ENCODE assay signal across 20 cellular contexts in the genomic region with DNA sequence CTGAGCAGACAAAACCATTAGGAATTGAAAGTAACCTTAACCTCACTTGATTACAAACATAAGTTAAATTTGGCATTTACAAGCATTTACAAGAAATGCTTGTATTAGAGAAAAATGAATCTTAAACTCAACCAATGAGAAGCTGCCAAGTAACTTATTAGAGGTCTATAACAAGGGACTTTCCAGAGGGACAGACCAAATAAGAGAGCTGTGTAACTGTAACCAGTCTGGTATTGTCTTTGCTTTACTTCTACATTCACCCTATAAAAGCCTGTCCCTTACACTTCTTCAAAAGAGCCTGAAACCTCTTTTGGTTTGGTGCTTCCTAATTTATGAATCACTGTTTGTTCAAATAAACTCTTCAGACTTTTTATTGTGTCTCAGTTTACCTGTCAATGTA.
"Had no signal": no experiment of that assay in that cellular context is flagged by ENCODE, and none has a peak within 500 bp of the region (broad histone marks: within the 10 kb centered on the region; RNA-seq: fewer than 3 reads in every experiment).

No MANE protein-coding gene starts in this region.

- H3K4me1 ChIP-seq: colonic mucosa, esophagus muscularis mucosa, left lung, neural progenitor cell, testis had no signal

- H3K4me3 ChIP-seq: colonic mucosa, esophagus muscularis mucosa, left lung, neural progenitor cell, testis had no signal

- DNase-seq: activated CD4-positive, alpha-beta T cell treated with anti-CD3 and anti-CD28 coated beads for 4 hours; activated CD4-positive, alpha-beta T cell treated with anti-CD3 and anti-CD28 coated beads, Interleukin-2, amount 50 U/mL, for 48 hours; activated CD8-positive, alpha-beta memory T cell treated with anti-CD3 and anti-CD28 coated beads, Interleukin-2, amount 50 U/mL, for 48 hours; activated naive CD4-positive, alpha-beta T cell treated with anti-CD3 and anti-CD28 coated beads, Interleukin-2, amount 10 ng/mL, durations not matched to agents 7 days and 5 days; activated T-cell treated with anti-CD3 and anti-CD28 coated beads, Interleukin-2, amount 50 U/mL, for 4 hours; amygdala; colonic mucosa; foreskin melanocyte; immature natural killer cell; left lung; naive thymus-derived CD4-positive, alpha-beta T cell; small intestine; stimulated activated CD4-positive, alpha-beta T cell treated with anti-CD3 and anti-CD28 coated beads, Interleukin-15, amount 100 ng/mL, for 24 hours; stimulated activated naive B cell treated with anti-CD40 and anti-IgM and Interleukin-4, amounts not matched to agents 10 μg/mL and 1 μg/mL and 100 μg/mL, for 72 hours; T1000; testis had no signal

- H3K36me3 ChIP-seq: colonic mucosa, esophagus muscularis mucosa, left lung, neural progenitor cell had no signal

- H2AFZ ChIP-seq: neural progenitor cell had no signal

- H3K27me3 ChIP-seq: colonic mucosa, esophagus muscularis mucosa, left lung, neural progenitor cell, testis had no signal

- H3K4me2 ChIP-seq: neural progenitor cell had no signal

- H3K9ac ChIP-seq: neural progenitor cell had no signal

- H3K9me3 ChIP-seq: colonic mucosa, testis had no signal

- H3K27ac ChIP-seq: colonic mucosa, esophagus muscularis mucosa, left lung, neural progenitor cell, testis had no signal

- ATAC-seq: activated T-cell treated with anti-CD3 and anti-CD28 coated beads, Interleukin-2, amount 50 U/mL, for 4 hours; left lung; naive thymus-derived CD4-positive, alpha-beta T cell; sciatic nerve; stimulated activated naive B cell treated with anti-CD40 and anti-IgM and Interleukin-4, amounts not matched to agents 10 μg/mL and 1 μg/mL and 100 μg/mL, for 72 hours; WTC11 had no signal
